In genomic region chr11:19711911-19712280, GRCh38 we compare ENCODE assay signal across 8 cellular contexts. TPM values are rescaled to one million over a fixed set of nuclear protein-coding genes. Genes with fewer than 3 reads are reported as not detected.
DNase-seq lines count a peak whose midpoint lies in the region; ATAC-seq and TF ChIP-seq lines count a peak whose summit lies in the region.

No MANE protein-coding gene starts in this region.

- TF ChIP-seq CTCF in glutamatergic neuron (IDR thresholded peaks at IDR 0.05; ENCODE audit: partially characterized antibody, unreplicated experiment) = no peak

- H3K27ac Mint-ChIP-seq in activated CD8-positive, alpha-beta T cell treated with anti-CD3 and anti-CD28 coated beads, Interleukin-2, amount 10 ng/mL, durations not matched to agents 7 days and 5 days = peak overlapping the region; percentile 89
- H3K27ac Mint-ChIP-seq in glutamatergic neuron (ENCODE audit: unreplicated experiment) = peak overlapping the region; percentile 86

- CTCF ChIA-PET in activated CD8-positive, alpha-beta T cell treated with anti-CD3 and anti-CD28 coated beads, Interleukin-2, amount 10 ng/mL, durations not matched to agents 7 days and 5 days (lab: Charles Lee) = interaction anchor here (0.9 to 1.5 kb wide), 2 partner anchors 12 to 30 kb away, joined by 3 to 4 read pairs; no protein-coding TSS in a partner anchor

- no peaks in the 10 kb centered on the region for H3K36me3 Mint-ChIP-seq in activated CD8-positive, alpha-beta T cell treated with anti-CD3 and anti-CD28 coated beads, Interleukin-2, amount 10 ng/mL, durations not matched to agents 7 days and 5 days (ENCODE audit: low read depth)
- H3K36me3 Mint-ChIP-seq in glutamatergic neuron (ENCODE audit: unreplicated experiment) = no peaks in the 10 kb centered on the region

- peaks cover 46% of the 10 kb centered on the region for H3K27me3 Mint-ChIP-seq in activated CD8-positive, alpha-beta T cell treated with anti-CD3 and anti-CD28 coated beads, Interleukin-2, amount 10 ng/mL, durations not matched to agents 7 days and 5 days (ENCODE audit: low read depth)
- peaks cover 19% of the 10 kb centered on the region for H3K27me3 Mint-ChIP-seq in glutamatergic neuron (ENCODE audit: unreplicated experiment)

- intact Hi-C loops in posterior vena cava (cut with DNase I) = no loop called here

- ATAC-seq in HG02870 (IDR thresholded peaks at IDR 0.05; ENCODE audit: unreplicated experiment) = peak; percentile 26
- no peak for ATAC-seq in activated CD8-positive, alpha-beta T cell treated with anti-CD3 and anti-CD28 coated beads, Interleukin-2, amount 10 ng/mL, durations not matched to agents 7 days and 5 days
- no peak for ATAC-seq in GM21367 (IDR thresholded peaks at IDR 0.05; ENCODE audit: unreplicated experiment)

- peak; percentile 83 for DNase-seq in DMS79 treated with DMSO at 0.1 percent for 48 hours (lab: John Stamatoyannopoulos, UW)
- DNase-seq in activated CD8-positive, alpha-beta T cell treated with anti-CD3 and anti-CD28 coated beads, Interleukin-2, amount 10 ng/mL, durations not matched to agents 7 days and 5 days = peak; percentile 30
- no peak for DNase-seq in glutamatergic neuron
- DNase-seq in posterior vena cava (ENCODE audit: low spot score) = peak; percentile 85
- no peak for DNase-seq in NCI-H1930 (lab: John Stamatoyannopoulos, UW)
- no peak for DNase-seq in effector CD8-positive, alpha-beta T cell (lab: John Stamatoyannopoulos, UW)

- no peaks in the 10 kb centered on the region for H3K9me3 Mint-ChIP-seq in activated CD8-positive, alpha-beta T cell treated with anti-CD3 and anti-CD28 coated beads, Interleukin-2, amount 10 ng/mL, durations not matched to agents 7 days and 5 days (ENCODE audit: insufficient read depth)
- H3K9me3 Mint-ChIP-seq in glutamatergic neuron (ENCODE audit: unreplicated experiment) = peaks cover 9% of the 10 kb centered on the region

- POLR2A ChIA-PET in activated CD8-positive, alpha-beta T cell treated with anti-CD3 and anti-CD28 coated beads, Interleukin-2, amount 10 ng/mL, durations not matched to agents 7 days and 5 days (lab: Charles Lee) = interaction anchor here (1.3 kb wide), 1 partner anchor 12 kb away, joined by 3 read pairs; no protein-coding TSS in a partner anchor

- H3K4me3 Mint-ChIP-seq in activated CD8-positive, alpha-beta T cell treated with anti-CD3 and anti-CD28 coated beads, Interleukin-2, amount 10 ng/mL, durations not matched to agents 7 days and 5 days = peak overlapping the region; percentile 85
- peak overlapping the region; percentile 82 for H3K4me3 Mint-ChIP-seq in glutamatergic neuron (ENCODE audit: unreplicated experiment)

- peaks cover 25% of the 10 kb centered on the region for H3K4me1 Mint-ChIP-seq in activated CD8-positive, alpha-beta T cell treated with anti-CD3 and anti-CD28 coated beads, Interleukin-2, amount 10 ng/mL, durations not matched to agents 7 days and 5 days (ENCODE audit: low read depth)
- peaks cover 18% of the 10 kb centered on the region for H3K4me1 Mint-ChIP-seq in glutamatergic neuron (ENCODE audit: low read depth, unreplicated experiment)

RNA-seq across cellular contexts. Expression of gene NAV2, which starts 0.7 kb away (rescaled TPM):
- total RNA-seq in activated CD8-positive, alpha-beta T cell treated with anti-CD3 and anti-CD28 coated beads, Interleukin-2, amount 10 ng/mL, durations not matched to agents 7 days and 5 days = under 1 TPM; 0.23 to 0.71 TPM
- total RNA-seq in glutamatergic neuron (ENCODE audit: unreplicated experiment) (117 TPM), posterior vena cava (100 to 1,000 TPM in 1 of 2 donors, 10 to 100 TPM in 1; 69.2 to 108 TPM)

Comparison
In these comparisons a context has a peak if more than half of its experiments do, and no peak if none do; other contexts are left out.
1. DNase-seq: peak in DMS79 treated with DMSO at 0.1 percent for 48 hours (single experiment), activated CD8-positive, alpha-beta T cell treated with anti-CD3 and anti-CD28 coated beads, Interleukin-2, amount 10 ng/mL, durations not matched to agents 7 days and 5 days (single experiment) and posterior vena cava (single experiment); none in glutamatergic neuron (single experiment), NCI-H1930 (0 of 2) and effector CD8-positive, alpha-beta T cell (single experiment).
2. RNA of gene NAV2, which starts 0.7 kb away (total RNA-seq): 117 TPM in glutamatergic neuron (single experiment) and 69.2 to 108 TPM in posterior vena cava; 0.23 to 0.71 TPM in activated CD8-positive, alpha-beta T cell treated with anti-CD3 and anti-CD28 coated beads, Interleukin-2, amount 10 ng/mL, durations not matched to agents 7 days and 5 days; every median in the first group is over 10 times any median in the second.